ENCODE assay signal across 8 cellular contexts in genomic region chr7:32164341-32164996, GRCh38.
DNase-seq lines count a peak whose midpoint lies in the region; ATAC-seq, FAIRE-seq and TF ChIP-seq lines count a peak whose summit lies in the region.

No MANE protein-coding gene starts in this region.

- no peaks in the 10 kb centered on the region for H3K36me3 Mint-ChIP-seq in activated CD4-positive, alpha-beta T cell treated with anti-CD3 and anti-CD28 coated beads, Interleukin-2, amount 10 ng/mL, durations not matched to agents 7 days and 5 days (ENCODE audit: low read depth)

- peak overlapping the region; percentile 61 for H3K27ac ChIP-seq in mesenchymal stem cell (ENCODE audit: low read length, poor library complexity, severe bottlenecking)

- no peak overlapping the region for H3K4me3 Mint-ChIP-seq in activated CD4-positive, alpha-beta T cell treated with anti-CD3 and anti-CD28 coated beads, Interleukin-2, amount 10 ng/mL, durations not matched to agents 7 days and 5 days
- no peak overlapping the region for H3K4me3 Mint-ChIP-seq in stimulated activated naive CD8-positive, alpha-beta T cell treated with anti-CD3 and anti-CD28 coated beads, Interleukin-15, amount 100 ng/mL, for 72 hours

- no peak overlapping the region for H3K14ac ChIP-seq in mesenchymal stem cell (ENCODE audit: low read length in 2 of 2)

- peak overlapping the region; percentile 72 for H3K9ac ChIP-seq in mesenchymal stem cell (ENCODE audit: low read length)

- CTCF ChIA-PET in activated CD4-positive, alpha-beta T cell treated with anti-CD3 and anti-CD28 coated beads, Interleukin-2, amount 10 ng/mL, durations not matched to agents 7 days and 5 days (lab: Charles Lee), result no interaction called here

- no peak for TF ChIP-seq POLR2A in GM12891 (IDR thresholded peaks at IDR 0.05; ENCODE audit: low read depth, low read length)

- H3K4me2 ChIP-seq in mesenchymal stem cell (ENCODE audit: low read length, poor library complexity, severe bottlenecking), result no peak overlapping the region

- no peaks in the 10 kb centered on the region for H3K79me1 ChIP-seq in mesenchymal stem cell (replicated peaks; ENCODE audit: low read length, poor library complexity, severe bottlenecking)

- 92% methylated on average over 1 of the region's 1 CpG for WGBS in mesenchymal stem cell

- H3K36me3 ChIP-seq in mesenchymal stem cell (ENCODE audit: control insufficient read depth in 1 of 2, insufficient read depth in 2 of 2, low read depth in 1 of 2, low read length in 2 of 2), result no peaks in the 10 kb centered on the region

- no peak overlapping the region for H4K8ac ChIP-seq in mesenchymal stem cell (ENCODE audit: low read length)

- no peak overlapping the region for H3K27ac Mint-ChIP-seq in activated CD4-positive, alpha-beta T cell treated with anti-CD3 and anti-CD28 coated beads, Interleukin-2, amount 10 ng/mL, durations not matched to agents 7 days and 5 days
- H3K27ac Mint-ChIP-seq in stimulated activated naive CD8-positive, alpha-beta T cell treated with anti-CD3 and anti-CD28 coated beads, Interleukin-15, amount 100 ng/mL, for 72 hours, result no peak overlapping the region

- no peak for ATAC-seq in stimulated activated naive CD8-positive, alpha-beta T cell treated with anti-CD3 and anti-CD28 coated beads, Interleukin-15, amount 100 ng/mL, for 72 hours

- no peak overlapping the region for H2BK15ac ChIP-seq in mesenchymal stem cell (ENCODE audit: low read depth, poor library complexity, severe bottlenecking)

- H3K18ac ChIP-seq in mesenchymal stem cell (ENCODE audit: low read depth in 1 of 2, low read length in 2 of 2), result no peak overlapping the region

- peak; percentile 93 for DNase-seq in DMS53 (lab: John Stamatoyannopoulos, UW)
- peak; percentile 60 for DNase-seq in NCI-H2171 treated with DMSO at 0.1 percent for 48 hours (lab: John Stamatoyannopoulos, UW)
- DNase-seq in cerebellum (ENCODE audit: low spot score), result peak; percentile 51
- DNase-seq in mesenchymal stem cell, result peak; percentile 74
- DNase-seq in NCI-H2081 treated with DMSO at 0.1 percent for 48 hours (lab: John Stamatoyannopoulos, UW), result no peak
- DNase-seq in activated CD4-positive, alpha-beta T cell treated with anti-CD3 and anti-CD28 coated beads, Interleukin-2, amount 10 ng/mL, durations not matched to agents 7 days and 5 days, result no peak
- no peak for DNase-seq in GM12891 (ENCODE audit: insufficient read length, low spot score)
- DNase-seq in stimulated activated naive CD8-positive, alpha-beta T cell treated with anti-CD3 and anti-CD28 coated beads, Interleukin-15, amount 100 ng/mL, for 72 hours, result no peak

- H3K4me1 Mint-ChIP-seq in activated CD4-positive, alpha-beta T cell treated with anti-CD3 and anti-CD28 coated beads, Interleukin-2, amount 10 ng/mL, durations not matched to agents 7 days and 5 days, result no peaks in the 10 kb centered on the region
- H3K4me1 Mint-ChIP-seq in stimulated activated naive CD8-positive, alpha-beta T cell treated with anti-CD3 and anti-CD28 coated beads, Interleukin-15, amount 100 ng/mL, for 72 hours, result no peaks in the 10 kb centered on the region

- FAIRE-seq in GM12891 (lab: Jason Lieb, UNC), result no peak

- no peak overlapping the region for H2AFZ ChIP-seq in mesenchymal stem cell (ENCODE audit: low read depth, low read length)

- no peak overlapping the region for H3K4ac ChIP-seq in mesenchymal stem cell (ENCODE audit: low read depth in 1 of 2, low read length in 2 of 2)

- H3K27me3 Mint-ChIP-seq in activated CD4-positive, alpha-beta T cell treated with anti-CD3 and anti-CD28 coated beads, Interleukin-2, amount 10 ng/mL, durations not matched to agents 7 days and 5 days, result no peaks in the 10 kb centered on the region
- no peaks in the 10 kb centered on the region for H3K27me3 Mint-ChIP-seq in stimulated activated naive CD8-positive, alpha-beta T cell treated with anti-CD3 and anti-CD28 coated beads, Interleukin-15, amount 100 ng/mL, for 72 hours

- no peak overlapping the region for H2BK12ac ChIP-seq in mesenchymal stem cell (ENCODE audit: low read length in 2 of 2)

- H2BK120ac ChIP-seq in mesenchymal stem cell (ENCODE audit: low read depth, low read length), result no peak overlapping the region

- H3K4me3 ChIP-seq in mesenchymal stem cell (ENCODE audit: insufficient read depth in 1 of 2, low read depth in 1 of 2, low read length in 2 of 2), result no peak overlapping the region

- H3K4me1 ChIP-seq in mesenchymal stem cell (ENCODE audit: control insufficient read depth, insufficient read depth, low read depth, low read length), result peaks cover 12% of the 10 kb centered on the region

- no peak overlapping the region for H2BK5ac ChIP-seq in mesenchymal stem cell (ENCODE audit: low read depth, low read length, poor library complexity, severe bottlenecking)

- H2AK5ac ChIP-seq in mesenchymal stem cell (ENCODE audit: low read length, severe bottlenecking), result peak overlapping the region; percentile 73

- no peak overlapping the region for H4K91ac ChIP-seq in mesenchymal stem cell (ENCODE audit: low read length)

- H3K27me3 ChIP-seq in mesenchymal stem cell (ENCODE audit: control insufficient read depth in 1 of 2, insufficient read depth in 1 of 2, low read length in 2 of 2), result no peaks in the 10 kb centered on the region

- no peak overlapping the region for H3K23ac ChIP-seq in mesenchymal stem cell (ENCODE audit: low read length in 2 of 2)

- no peaks in the 10 kb centered on the region for H3K9me3 Mint-ChIP-seq in activated CD4-positive, alpha-beta T cell treated with anti-CD3 and anti-CD28 coated beads, Interleukin-2, amount 10 ng/mL, durations not matched to agents 7 days and 5 days
- H3K9me3 Mint-ChIP-seq in stimulated activated naive CD8-positive, alpha-beta T cell treated with anti-CD3 and anti-CD28 coated beads, Interleukin-15, amount 100 ng/mL, for 72 hours, result peaks cover 0 to 4% of the 10 kb centered on the region in 2 donors

- H3K9me3 ChIP-seq in mesenchymal stem cell (ENCODE audit: control insufficient read depth, low read length), result no peaks in the 10 kb centered on the region

- POLR2A ChIA-PET in activated CD4-positive, alpha-beta T cell treated with anti-CD3 and anti-CD28 coated beads, Interleukin-2, amount 10 ng/mL, durations not matched to agents 7 days and 5 days (lab: Charles Lee), result no interaction called here

TF ChIP-seq in GM12891, 5 proteins besides CTCF, POLR2A, EP300 and RAD21:
- TF ChIP-seq SPI1 (IDR thresholded peaks at IDR 0.05; ENCODE audit: low read depth, low read length) (no peak), TAF1 (IDR thresholded peaks at IDR 0.05; ENCODE audit: low read depth, low read length) (no peak), POU2F2 (IDR thresholded peaks at IDR 0.05; ENCODE audit: low read depth, low read length) (no peak), PAX5 (IDR thresholded peaks at IDR 0.05; ENCODE audit: insufficient read depth, low read length, severe bottlenecking) (no peak), POLR2AphosphoS5 (IDR thresholded peaks at IDR 0.05; ENCODE audit: low read depth, low read length) (no peak)

Comparison
In these comparisons a context has a peak if more than half of its experiments do, and no peak if none do; other contexts are left out.
1. DNase-seq: peak in DMS53 (single experiment), NCI-H2171 treated with DMSO at 0.1 percent for 48 hours (single experiment), cerebellum (single experiment) and mesenchymal stem cell (single experiment); none in NCI-H2081 treated with DMSO at 0.1 percent for 48 hours (single experiment), activated CD4-positive, alpha-beta T cell treated with anti-CD3 and anti-CD28 coated beads, Interleukin-2, amount 10 ng/mL, durations not matched to agents 7 days and 5 days (single experiment), GM12891 (single experiment) and stimulated activated naive CD8-positive, alpha-beta T cell treated with anti-CD3 and anti-CD28 coated beads, Interleukin-15, amount 100 ng/mL, for 72 hours (0 of 2).